In the genomic region with DNA sequence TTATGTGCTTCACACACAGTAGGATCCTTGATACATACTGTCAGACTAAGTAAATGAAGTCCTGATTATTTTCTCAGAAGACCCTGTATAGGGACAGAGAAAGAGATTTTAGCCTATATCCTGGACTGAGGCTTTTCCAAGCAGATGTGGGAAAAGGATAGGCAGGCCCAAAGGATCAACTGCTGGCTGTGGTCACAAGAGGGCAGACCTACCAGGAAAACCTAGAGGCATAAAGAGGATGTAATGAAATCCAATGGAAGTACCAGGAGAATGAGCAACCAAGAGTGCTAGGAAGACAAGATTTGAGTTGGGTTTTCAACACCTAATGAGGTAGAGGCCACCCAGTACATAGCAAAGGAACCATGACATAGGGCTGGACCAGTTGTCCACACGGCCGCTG, we compare ENCODE assay signal across 15 cellular contexts. TPM values are rescaled to one million over a fixed set of nuclear protein-coding genes. Genes with fewer than 3 reads are reported as not detected.
DNase-seq lines count a peak whose midpoint lies in the region; ATAC-seq and TF ChIP-seq lines count a peak whose summit lies in the region.
"Had no signal": no experiment of that assay in that cellular context is flagged by ENCODE, and none has a peak within 500 bp of the region (broad histone marks: within the 10 kb centered on the region; RNA-seq: fewer than 3 reads in every experiment).

No MANE protein-coding gene starts in this region.

- H3K36me3 ChIP-seq in H7 (replicated peaks; ENCODE audit: control insufficient read depth, insufficient read depth, low read length) = no peaks in the 10 kb centered on the region

- DNase-seq in AG08395 (ENCODE audit: low spot score) (peak; percentile 26), H7 (peak; percentile 58), left kidney (ENCODE audit: low read depth, low spot score) (peak; percentile 39), amygdala (lab: John Stamatoyannopoulos, UW) (no peak), H4 (ENCODE audit: low spot score) (no peak), T-helper 9 cell (no peak)
- DNase-seq: activated CD4-positive, alpha-beta T cell treated with anti-CD3 and anti-CD28 coated beads, Interleukin-2, amount 50 U/mL, for 48 hours; NCI-H1436; NK-92 treated with Interleukin-12 subunit alpha and Interleukin-12 subunit beta, amount 100 ng/mL, for 24 hours; stimulated activated CD4-positive, alpha-beta T cell treated with anti-CD3 and anti-CD28 coated beads, Interleukin-4, amount 100 ng/mL, for 24 hours; T-helper 1 cell had no signal

- no peak overlapping the region for H3K4me3 ChIP-seq in H7 (ENCODE audit: insufficient read depth, low read depth, low read length)
- H3K4me3 ChIP-seq: lung had no signal

- H3K4me3 Mint-ChIP-seq in brain = no peak overlapping the region
- H3K4me3 Mint-ChIP-seq: stimulated activated naive CD8-positive, alpha-beta T cell treated with anti-CD3 and anti-CD28 coated beads, Interleukin-15, Interleukin-2, amounts not matched to agents 100 ng/mL and 50 ng/mL, for 24 hours had no signal

- H3K36me3 Mint-ChIP-seq in brain = no peaks in the 10 kb centered on the region

- H3K27me3 Mint-ChIP-seq in brain = peaks cover 8% of the 10 kb centered on the region

- H3K27ac Mint-ChIP-seq in brain = peak overlapping the region in 1 of 5 experiments; percentile 62
- H3K27ac Mint-ChIP-seq: stimulated activated naive CD8-positive, alpha-beta T cell treated with anti-CD3 and anti-CD28 coated beads, Interleukin-15, Interleukin-2, amounts not matched to agents 100 ng/mL and 50 ng/mL, for 24 hours had no signal

- no peaks in the 10 kb centered on the region for H3K4me1 Mint-ChIP-seq in brain

- H3K9me3 Mint-ChIP-seq in brain = peaks cover 0 to 4% (median 0%) of the 10 kb centered on the region in 5 experiments
- H3K9me3 Mint-ChIP-seq: stimulated activated naive CD8-positive, alpha-beta T cell treated with anti-CD3 and anti-CD28 coated beads, Interleukin-15, Interleukin-2, amounts not matched to agents 100 ng/mL and 50 ng/mL, for 24 hours had no signal

- ATAC-seq in HG02852 (IDR thresholded peaks at IDR 0.05; ENCODE audit: unreplicated experiment) = no peak

- no peaks in the 10 kb centered on the region for H3K27me3 ChIP-seq in H7 (ENCODE audit: control insufficient read depth, insufficient read depth, low read length)

- peak; percentile 38 to 44 for TF ChIP-seq CTCF in brain (conservative IDR thresholded peaks at IDR 0.05)

RNA-seq across cellular contexts. Expression of a gene that starts 23.1 kb away (rescaled TPM):
- 0.37 and 0.42 TPM in 2 replicates for total RNA-seq in H7 (2014; rRNA removed; shearing (Covaris generic))
- 0.88 TPM for polyA plus RNA-seq in brain (ENCODE audit: insufficient read depth, low read depth, low replicate concordance)
- total RNA-seq in H4 (2014; rRNA removed; shearing (Covaris generic)) = not detected in 2 replicates

Comparison
In these comparisons a context has a peak if more than half of its experiments do, and no peak if none do; other contexts are left out.
1. DNase-seq: peak in AG08395 (single experiment), H7 (single experiment) and left kidney (single experiment); none in amygdala (0 of 56), H4 (single experiment) and T-helper 9 cell (single experiment).